Comparison of ENCODE assay signal across 20 cellular contexts in the genomic region with DNA sequence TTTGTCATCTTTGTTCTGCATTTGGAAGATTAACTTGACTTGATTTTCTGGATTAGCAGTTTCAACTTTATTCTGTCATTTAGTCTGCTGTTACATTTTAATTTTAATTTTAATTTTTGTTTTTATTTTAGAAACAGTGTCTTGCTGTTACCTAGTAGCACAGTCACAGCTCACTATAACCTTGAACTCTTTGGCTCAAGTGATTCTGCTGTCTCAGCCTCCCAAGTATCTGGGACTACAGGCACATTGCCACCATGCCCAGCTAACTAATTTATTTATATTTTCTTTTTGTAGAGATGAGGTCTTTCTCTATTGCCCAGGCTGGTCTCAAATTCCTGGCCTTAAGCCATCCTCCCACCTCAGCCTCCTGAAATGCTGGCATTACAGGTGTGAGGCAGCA.
"Had no signal": no experiment of that assay in that cellular context is flagged by ENCODE, and none has a peak within 500 bp of the region (broad histone marks: within the 10 kb centered on the region; RNA-seq: fewer than 3 reads in every experiment).

No MANE protein-coding gene starts in this region.

- ATAC-seq: activated T-cell treated with anti-CD3 and anti-CD28 coated beads, Interleukin-2, amount 50 U/mL, for 4 hours had no signal

- H3K36me3 ChIP-seq: brain microvascular endothelial cell, cardiac muscle cell, Peyer's patch had no signal

- H3K27me3 Mint-ChIP-seq: activated B cell treated with CpG ODN at 0.5 μM for 24 hours; activated CD4-positive, alpha-beta T cell treated with anti-CD3 and anti-CD28 coated beads, Interleukin-2, amount 10 ng/mL, durations not matched to agents 24 days and 14 days had no signal

- H3K4me1 ChIP-seq: Peyer's patch had no signal

- H3K27ac ChIP-seq: brain microvascular endothelial cell, cardiac muscle cell, Peyer's patch had no signal

- H3K27me3 ChIP-seq: brain microvascular endothelial cell, cardiac muscle cell, Peyer's patch had no signal

- H3K9me3 ChIP-seq: Peyer's patch had no signal

- H3K27ac Mint-ChIP-seq: activated B cell treated with CpG ODN at 0.5 μM for 24 hours; activated CD4-positive, alpha-beta T cell treated with anti-CD3 and anti-CD28 coated beads, Interleukin-2, amount 10 ng/mL, durations not matched to agents 24 days and 14 days; T-helper 1 cell treated with Interleukin-12 subunit alpha and Interleukin-12 subunit beta and Interleukin-4 antibody, amounts not matched to agents 30 μg/mL and 1 μg/mL, for 36 hours had no signal

- H3K4me3 Mint-ChIP-seq: activated B cell treated with CpG ODN at 0.5 μM for 24 hours; activated CD4-positive, alpha-beta T cell treated with anti-CD3 and anti-CD28 coated beads, Interleukin-2, amount 10 ng/mL, durations not matched to agents 24 days and 14 days; activated T-cell treated with anti-CD3 and anti-CD28 coated beads, Interleukin-2, amount 50 U/mL, for 4 hours; T-helper 1 cell treated with Interleukin-12 subunit alpha and Interleukin-12 subunit beta and Interleukin-4 antibody, amounts not matched to agents 30 μg/mL and 1 μg/mL, for 36 hours had no signal

- DNase-seq: activated B cell treated with CpG ODN at 0.5 μM for 24 hours; activated CD4-positive, alpha-beta T cell treated with anti-CD3 and anti-CD28 coated beads for 1 hour; activated CD4-positive, alpha-beta T cell treated with anti-CD3 and anti-CD28 coated beads, Interleukin-2, amount 10 ng/mL, durations not matched to agents 24 days and 14 days; activated CD4-positive, alpha-beta T cell treated with anti-CD3 and anti-CD28 coated beads, Interleukin-2, amount 50 U/mL, for 48 hours; activated CD8-positive, alpha-beta memory T cell treated with anti-CD3 and anti-CD28 coated beads for 24 hours; activated effector memory CD4-positive, alpha-beta T cell treated with anti-CD3 and anti-CD28 coated beads, Interleukin-2, amount 50 U/mL, for 16 hours; activated naive CD4-positive, alpha-beta T cell treated with Interleukin-2 at 50 U/mL for 16 hours; activated T-cell treated with anti-CD3 and anti-CD28 coated beads, Interleukin-2, amount 50 U/mL, for 4 hours; amniotic stem cell; NCI-H1048; NCI-H146; NCI-H187 treated with DMSO at 0.1 percent for 48 hours; NCI-H2081 treated with DMSO at 0.1 percent for 48 hours; NCI-H446; NCI-H524; Peyer's patch; SHP77 treated with DMSO at 0.1 percent for 48 hours had no signal

- H3K4me3 ChIP-seq: cardiac muscle cell, Peyer's patch had no signal
